ENCODE assay signal across 30 cellular contexts in the genomic region with DNA sequence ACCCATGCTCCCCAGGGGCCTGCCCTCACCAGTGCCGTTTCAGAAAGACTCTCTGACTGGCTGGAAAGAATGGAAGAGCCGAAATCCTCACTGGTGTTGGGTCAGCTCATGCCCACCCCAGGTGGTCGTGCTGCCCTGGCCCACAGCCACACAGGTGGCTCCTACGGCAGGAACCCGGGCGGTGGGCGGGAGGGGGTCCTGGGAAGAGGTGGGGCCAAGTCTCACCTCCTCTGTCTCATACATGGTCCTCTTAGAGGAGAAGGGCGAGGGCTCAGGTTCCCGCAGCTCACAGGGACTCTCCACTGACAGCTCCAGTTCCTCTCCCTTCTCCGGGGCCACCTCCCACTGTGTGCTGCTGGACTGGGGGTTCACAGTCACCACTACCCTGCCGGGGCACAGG. TPM values are rescaled to one million over a fixed set of nuclear protein-coding genes. Genes with fewer than 3 reads are reported as not detected.
"Had no signal": no experiment of that assay in that cellular context is flagged by ENCODE, and none has a peak within 500 bp of the region (broad histone marks: within the 10 kb centered on the region; RNA-seq: fewer than 3 reads in every experiment).

No MANE protein-coding gene starts in this region.

- DNase-seq: activated CD4-positive, alpha-beta memory T cell treated with anti-CD3 and anti-CD28 coated beads, Interleukin-2, amount 10 ng/mL, durations not matched to agents 7 days and 5 days; activated CD4-positive, alpha-beta T cell treated with anti-CD3 and anti-CD28 coated beads for 36 hours; activated CD4-positive, alpha-beta T cell treated with anti-CD3 and anti-CD28 coated beads, Interleukin-2, amount 10 ng/mL, durations not matched to agents 24 days and 14 days; activated CD4-positive, CD25-positive, alpha-beta regulatory T cell; activated CD4-positive, CD25-positive, alpha-beta regulatory T cell treated with anti-CD3 and anti-CD28 coated beads, Interleukin-2, amount 50 U/mL, for 72 hours; activated CD8-positive, alpha-beta memory T cell treated with anti-CD3 and anti-CD28 coated beads, Interleukin-2, amount 50 U/mL, for 48 hours; activated effector memory CD4-positive, alpha-beta T cell treated with Interleukin-2 at 50 U/mL for 16 hours; activated gamma-delta T cell treated with Interleukin-2 at 50 U/mL for 16 hours; activated naive CD4-positive, alpha-beta T cell treated with Interleukin-2 at 50 U/mL for 16 hours; activated naive CD8-positive, alpha-beta T cell treated with anti-CD3 and anti-CD28 coated beads, Interleukin-2, amount 10 ng/mL, durations not matched to agents 7 days and 5 days; activated T-cell treated with anti-CD3 and anti-CD28 coated beads for 4 hours; activated T-cell treated with anti-CD3 and anti-CD28 coated beads, Interleukin-2, amount 50 U/mL, for 24 hours; activated T-cell treated with anti-CD3 and anti-CD28 coated beads, Interleukin-2, amount 50 U/mL, for 72 hours; effector memory CD4-positive, alpha-beta T cell; erythroblast; foreskin keratinocyte; gastrocnemius medialis; glutamatergic neuron; T-helper 2 cell had no signal

- H3K4me3 Mint-ChIP-seq: activated CD4-positive, alpha-beta memory T cell treated with anti-CD3 and anti-CD28 coated beads, Interleukin-2, amount 10 ng/mL, durations not matched to agents 7 days and 5 days; activated CD4-positive, alpha-beta T cell treated with anti-CD3 and anti-CD28 coated beads for 36 hours; activated CD4-positive, alpha-beta T cell treated with anti-CD3 and anti-CD28 coated beads, Interleukin-2, amount 10 ng/mL, durations not matched to agents 24 days and 14 days; activated naive CD4-positive, alpha-beta T cell treated with anti-CD3 and anti-CD28 coated beads, Interleukin-2, amount 50 U/mL, for 24 hours; activated naive CD8-positive, alpha-beta T cell treated with anti-CD3 and anti-CD28 coated beads, Interleukin-2, amount 10 ng/mL, durations not matched to agents 7 days and 5 days; activated T-cell treated with anti-CD3 and anti-CD28 coated beads, Interleukin-2, amount 50 U/mL, for 24 hours; activated T-cell treated with anti-CD3 and anti-CD28 coated beads, Interleukin-2, amount 50 U/mL, for 72 hours; brain had no signal

- H3K4me1 Mint-ChIP-seq: activated CD4-positive, alpha-beta memory T cell treated with anti-CD3 and anti-CD28 coated beads, Interleukin-2, amount 10 ng/mL, durations not matched to agents 7 days and 5 days; activated CD4-positive, alpha-beta T cell treated with anti-CD3 and anti-CD28 coated beads for 36 hours; activated CD4-positive, alpha-beta T cell treated with anti-CD3 and anti-CD28 coated beads, Interleukin-2, amount 10 ng/mL, durations not matched to agents 24 days and 14 days; activated naive CD4-positive, alpha-beta T cell treated with anti-CD3 and anti-CD28 coated beads, Interleukin-2, amount 50 U/mL, for 24 hours; activated naive CD8-positive, alpha-beta T cell treated with anti-CD3 and anti-CD28 coated beads, Interleukin-2, amount 10 ng/mL, durations not matched to agents 7 days and 5 days; brain had no signal

- H3K27me3 Mint-ChIP-seq: activated CD4-positive, alpha-beta memory T cell treated with anti-CD3 and anti-CD28 coated beads, Interleukin-2, amount 10 ng/mL, durations not matched to agents 7 days and 5 days; activated CD4-positive, alpha-beta T cell treated with anti-CD3 and anti-CD28 coated beads for 36 hours; activated CD4-positive, alpha-beta T cell treated with anti-CD3 and anti-CD28 coated beads, Interleukin-2, amount 10 ng/mL, durations not matched to agents 24 days and 14 days; activated naive CD4-positive, alpha-beta T cell treated with anti-CD3 and anti-CD28 coated beads, Interleukin-2, amount 50 U/mL, for 24 hours; activated naive CD8-positive, alpha-beta T cell treated with anti-CD3 and anti-CD28 coated beads, Interleukin-2, amount 10 ng/mL, durations not matched to agents 7 days and 5 days; activated T-cell treated with anti-CD3 and anti-CD28 coated beads, Interleukin-2, amount 50 U/mL, for 24 hours; brain had no signal

- H3K27me3 ChIP-seq: ascending aorta, breast epithelium, esophagus muscularis mucosa, foreskin keratinocyte, gastrocnemius medialis, heart left ventricle had no signal

- H3K9me3 Mint-ChIP-seq: activated CD4-positive, alpha-beta memory T cell treated with anti-CD3 and anti-CD28 coated beads, Interleukin-2, amount 10 ng/mL, durations not matched to agents 7 days and 5 days; activated CD4-positive, alpha-beta T cell treated with anti-CD3 and anti-CD28 coated beads, Interleukin-2, amount 10 ng/mL, durations not matched to agents 24 days and 14 days; activated naive CD4-positive, alpha-beta T cell treated with anti-CD3 and anti-CD28 coated beads, Interleukin-2, amount 50 U/mL, for 24 hours; activated naive CD8-positive, alpha-beta T cell treated with anti-CD3 and anti-CD28 coated beads, Interleukin-2, amount 10 ng/mL, durations not matched to agents 7 days and 5 days; activated T-cell treated with anti-CD3 and anti-CD28 coated beads, Interleukin-2, amount 50 U/mL, for 24 hours; activated T-cell treated with anti-CD3 and anti-CD28 coated beads, Interleukin-2, amount 50 U/mL, for 72 hours; brain had no signal

- H3K4me1 ChIP-seq: ascending aorta, breast epithelium, esophagus muscularis mucosa, foreskin keratinocyte, gastrocnemius medialis, heart left ventricle had no signal

- H3K4me3 ChIP-seq: ascending aorta, breast epithelium, esophagus muscularis mucosa, gastrocnemius medialis, heart left ventricle had no signal

- H3K27ac ChIP-seq: ascending aorta, breast epithelium, esophagus muscularis mucosa, foreskin keratinocyte, gastrocnemius medialis, heart left ventricle had no signal

- ATAC-seq: activated CD4-positive, alpha-beta T cell treated with anti-CD3 and anti-CD28 coated beads for 36 hours; activated T-cell treated with anti-CD3 and anti-CD28 coated beads, Interleukin-2, amount 50 U/mL, for 72 hours; foreskin keratinocyte; gastrocnemius medialis; heart left ventricle had no signal

- H3K9me3 ChIP-seq: ascending aorta, breast epithelium, esophagus muscularis mucosa, gastrocnemius medialis, heart left ventricle had no signal

- H3K27ac Mint-ChIP-seq: activated CD4-positive, alpha-beta memory T cell treated with anti-CD3 and anti-CD28 coated beads, Interleukin-2, amount 10 ng/mL, durations not matched to agents 7 days and 5 days; activated CD4-positive, alpha-beta T cell treated with anti-CD3 and anti-CD28 coated beads for 36 hours; activated CD4-positive, alpha-beta T cell treated with anti-CD3 and anti-CD28 coated beads, Interleukin-2, amount 10 ng/mL, durations not matched to agents 24 days and 14 days; activated naive CD4-positive, alpha-beta T cell treated with anti-CD3 and anti-CD28 coated beads, Interleukin-2, amount 50 U/mL, for 24 hours; activated naive CD8-positive, alpha-beta T cell treated with anti-CD3 and anti-CD28 coated beads, Interleukin-2, amount 10 ng/mL, durations not matched to agents 7 days and 5 days; activated T-cell treated with anti-CD3 and anti-CD28 coated beads, Interleukin-2, amount 50 U/mL, for 24 hours; activated T-cell treated with anti-CD3 and anti-CD28 coated beads, Interleukin-2, amount 50 U/mL, for 72 hours; brain had no signal

- FAIRE-seq: colon had no signal

RNA-seq across cellular contexts. Expression of gene GPHA2, which starts 26.9 kb away (rescaled TPM):
- total RNA-seq: activated CD4-positive, alpha-beta memory T cell treated with anti-CD3 and anti-CD28 coated beads, Interleukin-2, amount 10 ng/mL, durations not matched to agents 7 days and 5 days; activated CD4-positive, alpha-beta T cell treated with anti-CD3 and anti-CD28 coated beads, Interleukin-2, amount 10 ng/mL, durations not matched to agents 24 days and 14 days; activated naive CD8-positive, alpha-beta T cell treated with anti-CD3 and anti-CD28 coated beads, Interleukin-2, amount 10 ng/mL, durations not matched to agents 7 days and 5 days; ascending aorta; breast epithelium; cardiac septum; chondrocyte; dermis microvascular lymphatic vessel endothelial cell; esophagus muscularis mucosa; foreskin keratinocyte; gastrocnemius medialis; T-helper 1 cell treated with Interleukin-12 subunit alpha and Interleukin-12 subunit beta and Interleukin-4 antibody, amounts not matched to agents 30 ng/mL and 1 ng/mL, for 36 hours had no signal
- polyA plus RNA-seq: heart left ventricle had no signal
